In the genomic region with DNA sequence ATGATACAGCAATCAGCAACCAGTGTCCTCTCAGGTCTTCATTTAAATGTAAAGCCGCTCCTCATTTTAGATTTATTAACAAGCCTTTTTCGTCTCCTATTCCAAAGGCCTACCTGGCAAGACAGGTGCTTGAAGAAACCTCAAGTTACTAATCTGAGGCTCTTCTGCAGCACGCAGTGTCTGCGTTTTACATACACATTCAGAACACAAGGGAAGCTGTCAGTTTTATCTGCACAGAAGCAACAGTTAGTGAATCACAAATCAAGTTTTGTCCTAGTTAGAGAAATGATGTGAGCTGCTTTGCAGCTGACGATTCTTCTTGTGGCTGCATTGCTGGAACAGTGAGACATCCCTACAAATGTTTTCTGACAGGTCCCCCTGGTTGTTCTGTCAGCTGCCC, we compare ENCODE assay signal across 18 cellular contexts.
DNase-seq lines count a peak whose midpoint lies in the region; ATAC-seq and TF ChIP-seq lines count a peak whose summit lies in the region.
"Had no signal": no experiment of that assay in that cellular context is flagged by ENCODE, and none has a peak within 500 bp of the region (broad histone marks: within the 10 kb centered on the region; RNA-seq: fewer than 3 reads in every experiment).

No MANE protein-coding gene starts in this region.

- TF ChIP-seq CTCF in IMR-90 (conservative IDR thresholded peaks at IDR 0.05; ENCODE audit: low read depth, low read length), result no peak

- H4K5ac ChIP-seq in IMR-90 (ENCODE audit: low read depth, low read length), result no peak overlapping the region

- BruUV-seq in IMR-90 (replicated peaks; lab: Mats Ljungman, UMichigan), result no TSS peak

- H3K4me3 ChIP-seq in IMR-90 (ENCODE audit: insufficient read depth, low read depth, low read length) (no peak overlapping the region), neuronal stem cell (ENCODE audit: low read length in 2 of 2) (no peak overlapping the region), MG63 (no peak overlapping the region)
- H3K4me3 ChIP-seq: BLaER1, GM12878, GM23338 had no signal

- no peak overlapping the region for H2AFZ ChIP-seq in IMR-90 (replicated peaks; ENCODE audit: low read length, poor library complexity)
- H2AFZ ChIP-seq in neuronal stem cell (ENCODE audit: low read length), result no peak overlapping the region
- H2AFZ ChIP-seq: GM23338 had no signal

- H2BK20ac ChIP-seq in IMR-90 (ENCODE audit: low read depth, low read length), result no peak overlapping the region

- no peak overlapping the region for H3K18ac ChIP-seq in IMR-90 (ENCODE audit: low read depth, low read length)
- peak overlapping the region; percentile 58 for H3K18ac ChIP-seq in neuronal stem cell (ENCODE audit: low read length)

- POLR2A ChIA-PET in IMR-90 (lab: Charles Lee; ENCODE audit: unreplicated experiment), result no interaction called here

- WGBS in IMR-90 (ENCODE audit: extremely low coverage in 2 of 2, insufficient read length in 1 of 2), 2 experiments, result 93% methylated on average over 4 of the region's 5 CpGs; no CpG with 5 or more reads in 1 of the 2 experiments
- WGBS in neuronal stem cell (ENCODE audit: extremely low coverage in 2 of 2, insufficient read length in 2 of 2, insufficient replicate concordance in 1 of 2), 2 donors, result no CpG with 5 or more reads among the region's 5 CpGs

- H2AK9ac ChIP-seq in IMR-90 (replicated peaks; ENCODE audit: low read depth, low read length, poor library complexity), result no peak overlapping the region

- H3K4me1 ChIP-seq in IMR-90 (ENCODE audit: control insufficient read depth, insufficient read depth, low read length) (peaks cover 3% of the 10 kb centered on the region; the same call in 1 of the 2 replicates), neuronal stem cell (ENCODE audit: control insufficient read depth in 2 of 2, insufficient read depth in 1 of 2, low read depth in 1 of 2, low read length in 2 of 2) (no peaks in the 10 kb centered on the region)
- H3K4me1 ChIP-seq: BLaER1, Caco-2 had no signal

- H3K4me2 ChIP-seq in IMR-90 (ENCODE audit: low read depth, low read length) (no peak overlapping the region), neuronal stem cell (ENCODE audit: insufficient read depth, low read length, poor library complexity, severe bottlenecking) (no peak overlapping the region)
- H3K4me2 ChIP-seq: BLaER1, GM23338 had no signal

- no peaks in the 10 kb centered on the region for H3K79me1 ChIP-seq in IMR-90 (ENCODE audit: low read depth in 1 of 2, low read length in 2 of 2)
- peaks cover 2% of the 10 kb centered on the region for H3K79me1 ChIP-seq in neuronal stem cell (ENCODE audit: low read depth, low read length)

- H3K27me3 ChIP-seq in IMR-90 (ENCODE audit: control insufficient read depth, insufficient read depth, low read length) (no peaks in the 10 kb centered on the region), neuronal stem cell (ENCODE audit: control insufficient read depth in 3 of 3, insufficient read depth in 3 of 3, low read depth in 1 of 3, low read length in 3 of 3) (no peaks in the 10 kb centered on the region), MG63 (no peaks in the 10 kb centered on the region)
- H3K27me3 ChIP-seq: BLaER1 had no signal

- peaks cover 3% of the 10 kb centered on the region; the same call in 1 of the 2 replicates for H3K9me1 ChIP-seq in IMR-90 (ENCODE audit: insufficient read depth, low read length)

- H4K91ac ChIP-seq in IMR-90 (ENCODE audit: insufficient read depth, low read depth, low read length) (no peak overlapping the region), neuronal stem cell (ENCODE audit: low read depth, low read length, poor library complexity) (no peak overlapping the region)

- no peak overlapping the region for H2BK12ac ChIP-seq in neuronal stem cell (ENCODE audit: low read length)

- ATAC-seq in IMR-90 (ENCODE audit: low read depth), result no peak
- ATAC-seq: CD8-positive, alpha-beta T cell; GM12878; GM23338; HCT116 had no signal

- no peak overlapping the region for H4K8ac ChIP-seq in IMR-90 (ENCODE audit: low read depth in 2 of 2, low read length in 2 of 2)
- no peak overlapping the region for H4K8ac ChIP-seq in neuronal stem cell (ENCODE audit: low read depth, low read length)

- H3K14ac ChIP-seq in IMR-90 (replicated peaks; ENCODE audit: low read depth, low read length), result no peak overlapping the region
- H3K14ac ChIP-seq in neuronal stem cell (ENCODE audit: low read length), result no peak overlapping the region

- DNase-seq in IMR-90, result peak; percentile 23
- peak; percentile 14 for DNase-seq in amniotic epithelial cell (ENCODE audit: low read depth)
- DNase-seq in neuronal stem cell (ENCODE audit: low spot score), result no peak
- no peak for DNase-seq in UCSD-AML1 (lab: John Stamatoyannopoulos, UW; ENCODE audit: unreplicated experiment)
- no peak for DNase-seq in MG63
- no peak for DNase-seq in activated naive CD4-positive, alpha-beta T cell treated with Interleukin-2 at 50 U/mL for 16 hours
- DNase-seq: Caco-2; CD4-positive, CD25-positive, alpha-beta regulatory T cell; CD8-positive, alpha-beta T cell; DMS153; DND-41; H9 had no signal

- no peak for TF ChIP-seq POLR2A in IMR-90 (IDR thresholded peaks at IDR 0.05; ENCODE audit: low read depth, low read length)

- TF ChIP-seq RAD21 in IMR-90 (IDR thresholded peaks at IDR 0.05; ENCODE audit: low read length), result no peak

- in situ Hi-C loops in IMR-90 (cut with MboI; ENCODE audit: low sequenced_read_pairs), result no loop called here

- dilution Hi-C loops in IMR-90 (cut with HindIII; ENCODE audit: low sequenced_read_pairs, unreplicated experiment), result no loop called here

- no peak overlapping the region for H3K27ac ChIP-seq in IMR-90 (ENCODE audit: insufficient read depth, low read length)
- no peak overlapping the region for H3K27ac ChIP-seq in neuronal stem cell (replicated peaks; ENCODE audit: low read length)
- H3K27ac ChIP-seq: 22Rv1, BLaER1, C4-2B had no signal

- H2BK120ac ChIP-seq in IMR-90 (ENCODE audit: low read depth, low read length) (no peak overlapping the region), neuronal stem cell (ENCODE audit: low read depth, low read length) (no peak overlapping the region)

- no peak overlapping the region for H3K56ac ChIP-seq in IMR-90 (ENCODE audit: extremely low read depth, insufficient read depth, low read length)

- no peak overlapping the region for H2BK15ac ChIP-seq in IMR-90 (ENCODE audit: low read depth, low read length)
- H2BK15ac ChIP-seq in neuronal stem cell (ENCODE audit: low read length), result no peak overlapping the region

- H3K9me3 ChIP-seq in IMR-90 (ENCODE audit: control insufficient read depth, insufficient read depth, low read length) (no peaks in the 10 kb centered on the region; the same call in 1 of the 2 replicates), neuronal stem cell (replicated peaks in 1 of 2; ENCODE audit: control insufficient read depth in 2 of 2, insufficient read depth in 1 of 2, low read depth in 1 of 2, low read length in 2 of 2) (peaks cover 5 to 6% of the 10 kb centered on the region in 2 donors), MG63 (no peaks in the 10 kb centered on the region)

- peaks cover 8% of the 10 kb centered on the region; the same call in 1 of the 2 replicates for H3K36me3 ChIP-seq in IMR-90 (ENCODE audit: control insufficient read depth, insufficient read depth, low read length)
- peaks cover 3 to 6% of the 10 kb centered on the region in 2 donors for H3K36me3 ChIP-seq in neuronal stem cell (replicated peaks in 1 of 2; ENCODE audit: control insufficient read depth in 2 of 2, insufficient read depth in 2 of 2, low read length in 2 of 2)
- no peaks in the 10 kb centered on the region for H3K36me3 ChIP-seq in MG63

- H2BK5ac ChIP-seq in IMR-90 (ENCODE audit: low read depth, low read length, poor library complexity, severe bottlenecking) (no peak overlapping the region), neuronal stem cell (ENCODE audit: low read length) (no peak overlapping the region)

- no peak overlapping the region for H3K9ac ChIP-seq in IMR-90 (ENCODE audit: low read depth, low read length)
- no peak overlapping the region for H3K9ac ChIP-seq in neuronal stem cell (ENCODE audit: low read depth, low read length, poor library complexity)
- H3K9ac ChIP-seq: BLaER1 had no signal

- intact Hi-C loops in IMR-90 (cut with micrococcal nuclease), result no loop called here

- no peak overlapping the region for H3K23ac ChIP-seq in IMR-90 (ENCODE audit: low read depth, low read length)
- no peak overlapping the region for H3K23ac ChIP-seq in neuronal stem cell (ENCODE audit: low read depth, low read length, poor library complexity)

- CTCF ChIA-PET in IMR-90 (lab: Yijun Ruan, JAX), result no interaction called here

- no peak overlapping the region for H2AK5ac ChIP-seq in IMR-90 (ENCODE audit: low read depth, low read length)
- no peak overlapping the region for H2AK5ac ChIP-seq in neuronal stem cell (ENCODE audit: low read depth, low read length)

- H3K4ac ChIP-seq in IMR-90 (ENCODE audit: low read depth, low read length), result no peak overlapping the region
- no peak overlapping the region for H3K4ac ChIP-seq in neuronal stem cell (ENCODE audit: low read length)

- no peaks in the 10 kb centered on the region for H4K20me1 ChIP-seq in IMR-90 (ENCODE audit: insufficient read depth, low read length)
- H4K20me1 ChIP-seq: BLaER1 had no signal

TF ChIP-seq in IMR-90, 13 proteins besides CTCF, POLR2A, EP300 and RAD21 (continues in another document):
- TF ChIP-seq SMC3 (IDR thresholded peaks at IDR 0.05; ENCODE audit: low read depth, low read length) (no peak), FOS (IDR thresholded peaks at IDR 0.05; ENCODE audit: low read depth, low read length) (no peak), BHLHE40 (IDR thresholded peaks at IDR 0.05; ENCODE audit: low read depth, low read length) (no peak), MAZ (IDR thresholded peaks at IDR 0.05; ENCODE audit: borderline replicate concordance, low read depth, low read length) (no peak), CEBPB (IDR thresholded peaks at IDR 0.05; ENCODE audit: low read depth, low read length) (no peak)
- TF ChIP-seq, protein P1, sequence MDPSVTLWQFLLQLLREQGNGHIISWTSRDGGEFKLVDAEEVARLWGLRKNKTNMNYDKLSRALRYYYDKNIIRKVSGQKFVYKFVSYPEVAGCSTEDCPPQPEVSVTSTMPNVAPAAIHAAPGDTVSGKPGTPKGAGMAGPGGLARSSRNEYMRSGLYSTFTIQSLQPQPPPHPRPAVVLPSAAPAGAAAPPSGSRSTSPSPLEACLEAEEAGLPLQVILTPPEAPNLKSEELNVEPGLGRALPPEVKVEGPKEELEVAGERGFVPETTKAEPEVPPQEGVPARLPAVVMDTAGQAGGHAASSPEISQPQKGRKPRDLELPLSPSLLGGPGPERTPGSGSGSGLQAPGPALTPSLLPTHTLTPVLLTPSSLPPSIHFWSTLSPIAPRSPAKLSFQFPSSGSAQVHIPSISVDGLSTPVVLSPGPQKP (IDR thresholded peaks at IDR 0.05; ENCODE audit: borderline replicate concordance, low read depth, low read length), result no peak
- TF ChIP-seq, protein P2, sequence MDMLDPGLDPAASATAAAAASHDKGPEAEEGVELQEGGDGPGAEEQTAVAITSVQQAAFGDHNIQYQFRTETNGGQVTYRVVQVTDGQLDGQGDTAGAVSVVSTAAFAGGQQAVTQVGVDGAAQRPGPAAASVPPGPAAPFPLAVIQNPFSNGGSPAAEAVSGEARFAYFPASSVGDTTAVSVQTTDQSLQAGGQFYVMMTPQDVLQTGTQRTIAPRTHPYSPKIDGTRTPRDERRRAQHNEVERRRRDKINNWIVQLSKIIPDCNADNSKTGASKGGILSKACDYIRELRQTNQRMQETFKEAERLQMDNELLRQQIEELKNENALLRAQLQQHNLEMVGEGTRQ (IDR thresholded peaks at IDR 0.05; ENCODE audit: low read depth, low read length), result no peak

Comparison
In these comparisons a context has a peak if more than half of its experiments do, and no peak if none do; other contexts are left out.
1. DNase-seq: peak in IMR-90 (single experiment) and amniotic epithelial cell (single experiment); none in neuronal stem cell (single experiment), UCSD-AML1 (single experiment), MG63 (single experiment) and activated naive CD4-positive, alpha-beta T cell treated with Interleukin-2 at 50 U/mL for 16 hours (single experiment).